In the genomic region with DNA sequence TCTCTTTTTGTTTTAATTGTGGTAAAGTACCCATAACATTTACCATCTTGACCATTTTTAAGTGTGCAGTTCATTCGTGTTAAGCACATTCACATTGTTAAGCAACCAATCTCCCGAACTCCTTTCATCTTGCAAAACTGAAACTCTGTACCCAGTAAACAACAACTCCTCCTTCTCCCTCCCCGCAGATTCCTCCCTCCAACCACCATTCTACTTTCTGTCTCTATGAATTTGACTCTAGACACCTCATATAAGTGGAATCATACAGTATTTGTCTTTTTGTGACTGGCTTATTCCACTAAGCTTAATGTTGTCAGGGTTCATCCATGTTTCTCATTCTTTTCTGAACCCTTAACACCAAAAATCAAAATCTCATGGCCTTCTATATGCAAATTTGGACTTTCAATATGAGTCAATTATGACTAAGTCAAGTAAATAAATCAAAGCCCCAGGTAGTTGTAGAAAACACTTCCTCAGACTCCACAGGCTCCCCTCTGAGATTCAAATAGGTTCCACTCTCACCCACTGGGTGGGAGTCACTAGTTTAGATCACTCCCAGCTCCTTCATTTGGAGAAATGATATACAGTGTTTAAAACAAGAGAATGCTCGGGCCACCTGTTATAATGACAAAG, we compare ENCODE assay signal across 1 cellular context.
TF ChIP-seq lines count a peak whose summit lies in the region.

No MANE protein-coding gene starts in this region.

TF ChIP-seq in HepG2, 621 proteins besides CTCF, POLR2A, EP300 and RAD21:
- TF ChIP-seq BRCA1 (CRISPR knock-in tag; IDR thresholded peaks at IDR 0.05) = no peak
- no peak for TF ChIP-seq ZNF263 (CRISPR knock-in tag; IDR thresholded peaks at IDR 0.05)
- no peak for TF ChIP-seq ERF (CRISPR knock-in tag; IDR thresholded peaks at IDR 0.05)
- TF ChIP-seq ZFP90 (CRISPR knock-in tag; IDR thresholded peaks at IDR 0.05; ENCODE audit: borderline replicate concordance) = no peak
- TF ChIP-seq, protein P1, sequence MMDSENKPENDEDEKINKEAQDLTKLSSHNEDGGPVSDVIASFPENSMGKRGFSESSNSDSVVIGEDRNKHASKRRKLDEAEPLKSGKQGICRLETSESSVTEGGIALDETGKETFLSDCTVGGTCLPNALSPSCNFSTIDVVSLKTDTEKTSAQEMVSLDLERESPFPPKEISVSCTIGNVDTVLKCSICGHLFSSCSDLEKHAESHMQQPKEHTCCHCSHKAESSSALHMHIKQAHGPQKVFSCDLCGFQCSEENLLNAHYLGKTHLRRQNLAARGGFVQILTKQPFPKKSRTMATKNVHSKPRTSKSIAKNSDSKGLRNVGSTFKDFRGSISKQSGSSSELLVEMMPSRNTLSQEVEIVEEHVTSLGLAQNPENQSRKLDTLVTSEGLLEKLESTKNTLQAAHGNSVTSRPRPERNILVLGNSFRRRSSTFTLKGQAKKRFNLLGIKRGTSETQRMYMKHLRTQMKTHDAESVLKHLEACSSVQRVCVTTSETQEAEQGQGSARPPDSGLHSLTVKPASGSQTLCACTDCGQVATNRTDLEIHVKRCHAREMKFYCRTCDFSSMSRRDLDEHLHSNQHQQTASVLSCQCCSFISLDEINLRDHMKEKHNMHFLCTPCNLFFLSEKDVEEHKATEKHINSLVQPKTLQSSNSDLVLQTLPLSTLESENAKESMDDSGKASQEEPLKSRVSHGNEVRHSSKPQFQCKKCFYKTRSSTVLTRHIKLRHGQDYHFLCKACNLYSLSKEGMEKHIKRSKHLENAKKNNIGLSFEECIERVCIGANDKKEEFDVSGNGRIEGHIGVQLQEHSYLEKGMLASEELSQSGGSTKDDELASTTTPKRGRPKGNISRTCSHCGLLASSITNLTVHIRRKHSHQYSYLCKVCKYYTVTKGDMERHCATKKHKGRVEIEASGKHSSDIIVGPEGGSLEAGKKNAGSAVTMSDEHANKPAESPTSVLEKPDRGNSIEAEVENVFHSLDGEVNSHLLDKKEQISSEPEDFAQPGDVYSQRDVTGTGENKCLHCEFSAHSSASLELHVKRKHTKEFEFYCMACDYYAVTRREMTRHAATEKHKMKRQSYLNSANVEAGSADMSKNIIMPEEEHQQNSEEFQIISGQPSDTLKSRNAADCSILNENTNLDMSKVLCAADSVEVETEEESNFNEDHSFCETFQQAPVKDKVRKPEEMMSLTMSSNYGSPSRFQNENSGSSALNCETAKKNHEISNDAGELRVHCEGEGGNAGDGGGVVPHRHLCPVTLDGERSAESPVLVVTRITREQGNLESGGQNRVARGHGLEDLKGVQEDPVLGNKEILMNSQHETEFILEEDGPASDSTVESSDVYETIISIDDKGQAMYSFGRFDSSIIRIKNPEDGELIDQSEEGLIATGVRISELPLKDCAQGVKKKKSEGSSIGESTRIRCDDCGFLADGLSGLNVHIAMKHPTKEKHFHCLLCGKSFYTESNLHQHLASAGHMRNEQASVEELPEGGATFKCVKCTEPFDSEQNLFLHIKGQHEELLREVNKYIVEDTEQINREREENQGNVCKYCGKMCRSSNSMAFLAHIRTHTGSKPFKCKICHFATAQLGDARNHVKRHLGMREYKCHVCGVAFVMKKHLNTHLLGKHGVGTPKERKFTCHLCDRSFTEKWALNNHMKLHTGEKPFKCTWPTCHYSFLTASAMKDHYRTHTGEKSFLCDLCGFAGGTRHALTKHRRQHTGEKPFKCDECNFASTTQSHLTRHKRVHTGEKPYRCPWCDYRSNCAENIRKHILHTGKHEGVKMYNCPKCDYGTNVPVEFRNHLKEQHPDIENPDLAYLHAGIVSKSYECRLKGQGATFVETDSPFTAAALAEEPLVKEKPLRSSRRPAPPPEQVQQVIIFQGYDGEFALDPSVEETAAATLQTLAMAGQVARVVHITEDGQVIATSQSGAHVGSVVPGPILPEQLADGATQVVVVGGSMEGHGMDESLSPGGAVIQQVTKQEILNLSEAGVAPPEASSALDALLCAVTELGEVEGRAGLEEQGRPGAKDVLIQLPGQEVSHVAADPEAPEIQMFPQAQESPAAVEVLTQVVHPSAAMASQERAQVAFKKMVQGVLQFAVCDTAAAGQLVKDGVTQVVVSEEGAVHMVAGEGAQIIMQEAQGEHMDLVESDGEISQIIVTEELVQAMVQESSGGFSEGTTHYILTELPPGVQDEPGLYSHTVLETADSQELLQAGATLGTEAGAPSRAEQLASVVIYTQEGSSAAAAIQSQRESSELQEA (CRISPR knock-in tag; IDR thresholded peaks at IDR 0.05; ENCODE audit: not compliant biosample characterization) = no peak
- TF ChIP-seq ZNF75D (CRISPR knock-in tag; IDR thresholded peaks at IDR 0.05; ENCODE audit: borderline replicate concordance) = no peak
- TF ChIP-seq, protein P2, sequence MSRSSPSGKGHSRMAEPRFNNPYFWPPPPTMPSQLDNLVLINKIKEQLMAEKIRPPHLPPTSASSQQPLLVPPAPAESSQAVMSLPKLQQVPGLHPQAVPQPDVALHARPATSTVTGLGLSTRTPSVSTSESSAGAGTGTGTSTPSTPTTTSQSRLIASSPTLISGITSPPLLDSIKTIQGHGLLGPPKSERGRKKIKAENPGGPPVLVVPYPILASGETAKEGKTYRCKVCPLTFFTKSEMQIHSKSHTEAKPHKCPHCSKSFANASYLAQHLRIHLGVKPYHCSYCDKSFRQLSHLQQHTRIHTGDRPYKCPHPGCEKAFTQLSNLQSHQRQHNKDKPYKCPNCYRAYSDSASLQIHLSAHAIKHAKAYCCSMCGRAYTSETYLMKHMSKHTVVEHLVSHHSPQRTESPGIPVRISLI (CRISPR knock-in tag; IDR thresholded peaks at IDR 0.05; ENCODE audit: borderline replicate concordance) = no peak
- no peak for TF ChIP-seq ZNF629 (CRISPR knock-in tag; conservative IDR thresholded peaks at IDR 0.05)
TF ChIP-seq in HepG2: peak in this region for 0.
